Comparison of ENCODE assay signal across 20 cellular contexts in the genomic region with DNA sequence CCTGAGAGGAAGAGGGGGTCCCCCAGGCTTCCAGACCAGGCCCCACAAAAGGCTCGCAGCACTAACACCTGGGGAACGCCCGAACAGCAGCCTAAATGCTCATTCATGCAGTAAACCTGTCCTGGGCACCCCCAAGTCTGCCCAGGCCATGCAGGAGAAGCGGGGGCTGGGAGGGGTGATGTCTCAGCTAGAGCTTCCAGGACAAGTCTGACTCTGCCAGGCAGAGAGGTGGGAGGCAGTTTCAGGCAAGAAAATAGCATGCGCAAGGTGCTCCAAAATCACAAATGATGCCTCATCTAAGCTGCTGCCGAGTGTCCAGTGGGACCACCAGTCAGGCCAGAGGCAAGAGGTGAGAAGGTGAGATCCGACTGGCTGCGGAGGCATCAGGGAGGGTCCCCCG. TPM values are rescaled to one million over a fixed set of nuclear protein-coding genes. Genes with fewer than 3 reads are reported as not detected.
"Had no signal": no experiment of that assay in that cellular context is flagged by ENCODE, and none has a peak within 500 bp of the region (broad histone marks: within the 10 kb centered on the region; RNA-seq: fewer than 3 reads in every experiment).

No MANE protein-coding gene starts in this region.

- H3K27ac Mint-ChIP-seq: activated CD4-positive, alpha-beta memory T cell treated with anti-CD3 and anti-CD28 coated beads, Interleukin-2, amount 10 ng/mL, durations not matched to agents 7 days and 5 days; activated naive CD4-positive, alpha-beta T cell treated with anti-CD3 and anti-CD28 coated beads, Interleukin-2, amount 50 U/mL, for 24 hours; activated naive CD8-positive, alpha-beta T cell treated with anti-CD3 and anti-CD28 coated beads, Interleukin-2, amount 50 U/mL, for 24 hours; T-helper 17 cell had no signal

- H3K4me3 Mint-ChIP-seq: activated CD4-positive, alpha-beta memory T cell treated with anti-CD3 and anti-CD28 coated beads, Interleukin-2, amount 10 ng/mL, durations not matched to agents 7 days and 5 days; activated naive CD4-positive, alpha-beta T cell treated with anti-CD3 and anti-CD28 coated beads, Interleukin-2, amount 50 U/mL, for 24 hours; activated naive CD8-positive, alpha-beta T cell treated with anti-CD3 and anti-CD28 coated beads, Interleukin-2, amount 50 U/mL, for 24 hours; central memory CD8-positive, alpha-beta T cell; T-helper 17 cell had no signal

- H3K9me3 Mint-ChIP-seq: activated CD4-positive, alpha-beta memory T cell treated with anti-CD3 and anti-CD28 coated beads, Interleukin-2, amount 10 ng/mL, durations not matched to agents 7 days and 5 days; activated naive CD4-positive, alpha-beta T cell treated with anti-CD3 and anti-CD28 coated beads, Interleukin-2, amount 50 U/mL, for 24 hours; activated naive CD8-positive, alpha-beta T cell treated with anti-CD3 and anti-CD28 coated beads, Interleukin-2, amount 50 U/mL, for 24 hours; central memory CD8-positive, alpha-beta T cell had no signal

- DNase-seq: activated CD4-positive, alpha-beta memory T cell treated with anti-CD3 and anti-CD28 coated beads, Interleukin-2, amount 10 ng/mL, durations not matched to agents 7 days and 5 days; activated CD4-positive, alpha-beta T cell treated with anti-CD3 and anti-CD28 coated beads, Interleukin-2, amount 50 U/mL, for 1 hour; activated CD4-positive, CD25-positive, alpha-beta regulatory T cell; activated naive CD8-positive, alpha-beta T cell treated with anti-CD3 and anti-CD28 coated beads, Interleukin-2, amount 50 U/mL, for 24 hours; activated T-cell treated with anti-CD3 and anti-CD28 coated beads for 4 hours; activated T-cell treated with anti-CD3 and anti-CD28 coated beads, Interleukin-2, amount 50 U/mL, for 48 hours; amniotic stem cell; NCI-H1417 treated with DMSO at 0.1 percent for 48 hours; NCI-H2029; NK-92 treated with Interleukin-12 subunit alpha and Interleukin-12 subunit beta, amount 100 ng/mL, for 24 hours; T-helper 17 cell; T1000 had no signal

- H3K27ac ChIP-seq: ascending aorta, KMS-11, Peyer's patch had no signal

- ATAC-seq: activated naive CD8-positive, alpha-beta T cell treated with anti-CD3 and anti-CD28 coated beads, Interleukin-2, amount 50 U/mL, for 24 hours; T-helper 17 cell had no signal

- H3K4me1 Mint-ChIP-seq: activated CD4-positive, alpha-beta memory T cell treated with anti-CD3 and anti-CD28 coated beads, Interleukin-2, amount 10 ng/mL, durations not matched to agents 7 days and 5 days; activated naive CD4-positive, alpha-beta T cell treated with anti-CD3 and anti-CD28 coated beads, Interleukin-2, amount 50 U/mL, for 24 hours; activated naive CD8-positive, alpha-beta T cell treated with anti-CD3 and anti-CD28 coated beads, Interleukin-2, amount 50 U/mL, for 24 hours; central memory CD8-positive, alpha-beta T cell; T-helper 17 cell had no signal

- H3K27me3 Mint-ChIP-seq: activated CD4-positive, alpha-beta memory T cell treated with anti-CD3 and anti-CD28 coated beads, Interleukin-2, amount 10 ng/mL, durations not matched to agents 7 days and 5 days; activated naive CD4-positive, alpha-beta T cell treated with anti-CD3 and anti-CD28 coated beads, Interleukin-2, amount 50 U/mL, for 24 hours; activated naive CD8-positive, alpha-beta T cell treated with anti-CD3 and anti-CD28 coated beads, Interleukin-2, amount 50 U/mL, for 24 hours; central memory CD8-positive, alpha-beta T cell; T-helper 17 cell had no signal

RNA-seq across cellular contexts. Expression of a gene that starts 14.6 kb away (rescaled TPM):
- total RNA-seq: activated CD8-positive, alpha-beta memory T cell treated with anti-CD3 and anti-CD28 coated beads for 36 hours; ascending aorta; MCF 10A; SK-MEL-5 had no signal
